In the genomic region with DNA sequence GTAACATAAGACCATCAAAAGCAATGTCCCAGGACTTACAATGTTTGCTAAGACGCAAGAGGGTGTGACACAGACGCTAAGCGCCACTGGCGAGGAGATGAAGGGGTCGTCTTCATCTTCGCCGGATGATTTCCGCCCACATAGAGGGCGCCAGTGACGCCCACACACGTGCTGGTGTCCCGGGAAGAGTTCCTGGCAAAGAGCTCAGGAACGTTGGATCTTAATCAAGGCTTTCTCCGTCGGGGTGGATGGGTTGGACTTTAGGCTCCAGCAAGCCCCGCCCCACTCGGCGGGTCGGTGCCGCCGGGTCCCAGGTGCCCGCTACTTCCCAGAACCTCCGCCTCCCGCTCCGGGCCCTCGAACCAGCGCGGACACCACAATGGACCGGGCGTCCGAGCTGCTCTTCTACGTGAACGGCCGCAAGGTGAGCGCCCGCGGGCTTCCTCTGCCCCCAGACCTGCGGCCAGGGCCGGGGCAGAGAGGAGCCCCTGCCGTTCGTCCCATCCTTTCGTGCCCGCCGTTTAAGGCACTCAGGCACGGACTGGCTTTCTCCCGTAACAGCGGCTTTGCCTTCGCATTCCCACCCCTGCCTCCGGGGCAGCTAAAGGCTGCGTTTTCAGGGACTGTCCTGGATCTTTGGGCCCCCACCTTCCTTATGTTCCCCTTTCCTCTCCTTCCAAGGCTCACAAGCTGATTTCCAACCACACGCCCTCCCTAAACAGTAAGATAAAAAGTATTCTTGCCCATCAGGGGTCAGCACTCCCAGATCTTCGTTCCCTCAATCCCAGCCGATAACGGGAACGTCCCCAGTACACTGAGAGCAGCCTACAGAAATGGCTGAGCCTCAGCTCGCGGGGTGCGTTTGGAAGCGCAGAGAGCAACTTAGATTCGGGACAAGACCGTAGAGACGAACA, we compare ENCODE assay signal across 8 cellular contexts. TPM values are rescaled to one million over a fixed set of nuclear protein-coding genes. Genes with fewer than 3 reads are reported as not detected.
DNase-seq lines count a peak whose midpoint lies in the region; ATAC-seq and TF ChIP-seq lines count a peak whose summit lies in the region.

A gene (plus strand): TSS at position 285 of the 914 bp plus-strand sequence. CDS start 95 bp downstream, at position 380.

- H3K4me3 ChIP-seq in BLaER1 (peak within 1 kb of the TSS; percentile 54), esophagus muscularis mucosa (peak within 1 kb of the TSS; percentile 62 to 74 (median 64)), tibial artery (peak within 1 kb of the TSS; percentile 58 to 71)

- H3K9me3 ChIP-seq in BLaER1 (peaks cover 5% of the 10 kb centered on the region; the same call in 1 of the 2 replicates), esophagus muscularis mucosa (no peaks in the 10 kb centered on the region), tibial artery (no peaks in the 10 kb centered on the region)

- no peak for TF ChIP-seq POLR2A in esophagus muscularis mucosa (IDR thresholded peaks at IDR 0.05; ENCODE audit: low read depth)

- H3K4me1 ChIP-seq in BLaER1 = peaks cover 26% of the 10 kb centered on the region
- peaks cover 0 to 32% (median 17%) of the 10 kb centered on the region in 4 donors for H3K4me1 ChIP-seq in esophagus muscularis mucosa
- H3K4me1 ChIP-seq in tibial artery = peaks cover 0 to 6% (median 2%) of the 10 kb centered on the region in 4 donors

- ATAC-seq in HG03460 (IDR thresholded peaks at IDR 0.05; ENCODE audit: unreplicated experiment) (no peak), GM18519 (IDR thresholded peaks at IDR 0.05; ENCODE audit: low FRiP score, unreplicated experiment) (no peak)

- 7% methylated on average over 53 of the region's 62 CpGs for WGBS in esophagus muscularis mucosa

- peak within 1 kb of the TSS; percentile 78 for H3K4me2 ChIP-seq in BLaER1

- TF ChIP-seq EP300 in esophagus muscularis mucosa (IDR thresholded peaks at IDR 0.05) = no peak

- TF ChIP-seq CTCF in esophagus muscularis mucosa (IDR thresholded peaks at IDR 0.05) (peak in 1 of 3 experiments; percentile 14), tibial artery (IDR thresholded peaks at IDR 0.05) (no peak)

- no peak within 1 kb of the TSS for H3K9ac ChIP-seq in BLaER1

- DNase-seq in HCEC 1CT (peak; percentile 75), esophagus muscularis mucosa (ENCODE audit: extremely low spot score) (peak; percentile 94), mucosa of gallbladder (ENCODE audit: low spot score) (peak; percentile 80), tibial artery (peak; percentile 85 to 86)
- peak; percentile 21 for DNase-seq in activated CD8-positive, alpha-beta memory T cell treated with anti-CD3 and anti-CD28 coated beads, Interleukin-2, amount 50 U/mL, for 4 hours

- H3K36me3 ChIP-seq in BLaER1 (no peaks in the 10 kb centered on the region), esophagus muscularis mucosa (no peaks in the 10 kb centered on the region), tibial artery (no peaks in the 10 kb centered on the region)

- H3K27me3 ChIP-seq in BLaER1 = peaks cover 31% of the 10 kb centered on the region
- no peaks in the 10 kb centered on the region for H3K27me3 ChIP-seq in esophagus muscularis mucosa
- H3K27me3 ChIP-seq in tibial artery = no peaks in the 10 kb centered on the region

- H4K20me1 ChIP-seq in BLaER1 = peaks cover 8% of the 10 kb centered on the region; the same call in 1 of the 2 replicates

- H3K27ac ChIP-seq in BLaER1 (no peak within 1 kb of the TSS), esophagus muscularis mucosa (replicated peaks in 1 of 4) (peak within 1 kb of the TSS; percentile 70 to 85 (median 80)), tibial artery (peak within 1 kb of the TSS; percentile 69 to 73)

- intact Hi-C loops in esophagus muscularis mucosa (cut with DNase I) (no loop called here), tibial artery (cut with DNase I; ENCODE audit: low total_unique reads) (no loop called here)

RNA-seq across cellular contexts. Expression of the gene that starts here (rescaled TPM):
- total RNA-seq in esophagus muscularis mucosa (100 to 1,000 TPM in 1 of 4 donors, 10 to 100 TPM in 3; 54.0 to 113 (median 81.9) TPM), mucosa of gallbladder (119 TPM)

Comparison
In these comparisons a context has a peak if more than half of its experiments do, and no peak if none do; other contexts are left out.
1. DNase-seq: peak in every context shown above with its lines; median percentile 94 in esophagus muscularis mucosa; 86 in tibial artery; 80 in mucosa of gallbladder; 75 in HCEC 1CT; 21 in activated CD8-positive, alpha-beta memory T cell treated with anti-CD3 and anti-CD28 coated beads, Interleukin-2, amount 50 U/mL, for 4 hours.